ENCODE assay signal across 1 cellular context in the genomic region with DNA sequence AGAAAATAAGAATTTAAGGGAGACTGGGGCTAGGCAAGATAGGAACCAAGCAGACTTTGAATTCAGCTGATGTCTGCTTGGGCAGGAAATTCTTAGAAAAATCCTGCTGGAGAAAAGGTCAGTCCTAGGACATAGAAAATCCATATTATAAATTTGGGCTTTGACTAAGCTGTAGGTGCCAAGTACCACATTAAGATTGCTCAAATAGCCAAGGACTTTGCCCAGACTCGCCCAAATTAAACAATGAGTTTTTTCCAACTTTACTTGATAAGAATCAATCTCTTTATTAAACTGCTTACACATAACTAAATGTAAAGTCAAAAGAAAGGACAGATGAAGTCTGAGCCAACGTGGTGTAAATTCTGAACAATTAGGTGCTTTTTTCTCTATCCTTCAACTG.
TF ChIP-seq lines count a peak whose summit lies in the region.

No MANE protein-coding gene starts in this region.

TF ChIP-seq in WTC11, 78 proteins besides CTCF, POLR2A, EP300 and RAD21 (continued from another document):
- TF ChIP-seq, protein P1, sequence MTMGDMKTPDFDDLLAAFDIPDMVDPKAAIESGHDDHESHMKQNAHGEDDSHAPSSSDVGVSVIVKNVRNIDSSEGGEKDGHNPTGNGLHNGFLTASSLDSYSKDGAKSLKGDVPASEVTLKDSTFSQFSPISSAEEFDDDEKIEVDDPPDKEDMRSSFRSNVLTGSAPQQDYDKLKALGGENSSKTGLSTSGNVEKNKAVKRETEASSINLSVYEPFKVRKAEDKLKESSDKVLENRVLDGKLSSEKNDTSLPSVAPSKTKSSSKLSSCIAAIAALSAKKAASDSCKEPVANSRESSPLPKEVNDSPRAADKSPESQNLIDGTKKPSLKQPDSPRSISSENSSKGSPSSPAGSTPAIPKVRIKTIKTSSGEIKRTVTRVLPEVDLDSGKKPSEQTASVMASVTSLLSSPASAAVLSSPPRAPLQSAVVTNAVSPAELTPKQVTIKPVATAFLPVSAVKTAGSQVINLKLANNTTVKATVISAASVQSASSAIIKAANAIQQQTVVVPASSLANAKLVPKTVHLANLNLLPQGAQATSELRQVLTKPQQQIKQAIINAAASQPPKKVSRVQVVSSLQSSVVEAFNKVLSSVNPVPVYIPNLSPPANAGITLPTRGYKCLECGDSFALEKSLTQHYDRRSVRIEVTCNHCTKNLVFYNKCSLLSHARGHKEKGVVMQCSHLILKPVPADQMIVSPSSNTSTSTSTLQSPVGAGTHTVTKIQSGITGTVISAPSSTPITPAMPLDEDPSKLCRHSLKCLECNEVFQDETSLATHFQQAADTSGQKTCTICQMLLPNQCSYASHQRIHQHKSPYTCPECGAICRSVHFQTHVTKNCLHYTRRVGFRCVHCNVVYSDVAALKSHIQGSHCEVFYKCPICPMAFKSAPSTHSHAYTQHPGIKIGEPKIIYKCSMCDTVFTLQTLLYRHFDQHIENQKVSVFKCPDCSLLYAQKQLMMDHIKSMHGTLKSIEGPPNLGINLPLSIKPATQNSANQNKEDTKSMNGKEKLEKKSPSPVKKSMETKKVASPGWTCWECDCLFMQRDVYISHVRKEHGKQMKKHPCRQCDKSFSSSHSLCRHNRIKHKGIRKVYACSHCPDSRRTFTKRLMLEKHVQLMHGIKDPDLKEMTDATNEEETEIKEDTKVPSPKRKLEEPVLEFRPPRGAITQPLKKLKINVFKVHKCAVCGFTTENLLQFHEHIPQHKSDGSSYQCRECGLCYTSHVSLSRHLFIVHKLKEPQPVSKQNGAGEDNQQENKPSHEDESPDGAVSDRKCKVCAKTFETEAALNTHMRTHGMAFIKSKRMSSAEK (CRISPR knock-in tag; IDR thresholded peaks at IDR 0.05; ENCODE audit: borderline replicate concordance), result no peak
- TF ChIP-seq ESRRA (CRISPR knock-in tag; IDR thresholded peaks at IDR 0.05; ENCODE audit: borderline replicate concordance) (no peak), ZBTB21 (CRISPR knock-in tag; IDR thresholded peaks at IDR 0.05; ENCODE audit: borderline replicate concordance) (no peak)
